In the genomic region with DNA sequence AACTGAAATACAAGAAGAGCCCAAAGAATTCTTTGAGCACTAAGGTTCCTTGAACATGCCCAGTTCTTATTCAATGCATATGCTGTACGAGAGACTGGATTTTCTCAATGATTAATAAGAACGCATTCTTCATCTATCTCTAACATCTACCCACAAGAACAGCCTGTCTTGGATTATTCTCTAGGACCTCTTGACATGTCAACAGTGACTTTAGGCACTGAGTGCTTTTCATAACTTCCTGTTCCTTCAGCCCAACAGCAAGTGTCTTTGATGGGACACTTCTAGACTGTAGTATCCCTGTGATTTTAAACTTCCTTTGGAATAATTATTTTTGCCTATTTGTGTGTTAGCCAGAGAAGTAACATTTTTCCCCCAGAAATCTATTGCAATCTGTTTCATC, we compare ENCODE assay signal across 20 cellular contexts.
"Had no signal": no experiment of that assay in that cellular context is flagged by ENCODE, and none has a peak within 500 bp of the region (broad histone marks: within the 10 kb centered on the region; RNA-seq: fewer than 3 reads in every experiment).

No MANE protein-coding gene starts in this region.

- H3K27me3 Mint-ChIP-seq: naive thymus-derived CD8-positive, alpha-beta T cell; type B pancreatic cell had no signal

- H3K27ac ChIP-seq: dorsolateral prefrontal cortex, epithelial cell of prostate, esophagus muscularis mucosa, gastrocnemius medialis, left ventricle myocardium inferior, neutrophil, uterus had no signal

- H3K4me3 Mint-ChIP-seq: immature natural killer cell; naive thymus-derived CD8-positive, alpha-beta T cell; type B pancreatic cell had no signal

- H3K4me2 ChIP-seq: smooth muscle cell had no signal

- H3K4me1 Mint-ChIP-seq: immature natural killer cell; naive thymus-derived CD8-positive, alpha-beta T cell had no signal

- DNase-seq: cortex of kidney; dorsolateral prefrontal cortex; effector CD8-positive, alpha-beta T cell; gastrocnemius medialis; glutamatergic neuron; immature natural killer cell; left ventricle myocardium inferior; mucosa of descending colon; naive thymus-derived CD8-positive, alpha-beta T cell; posterior cingulate gyrus; right cardiac atrium; stimulated activated CD4-positive, alpha-beta T cell treated with anti-CD3 and anti-CD28 coated beads, Interleukin-2, amount 100 ng/mL, for 48 hours; stimulated activated naive CD4-positive, alpha-beta T cell treated with Interleukin-2 at 50 U/mL for 16 hours; uterus had no signal

- FAIRE-seq: keratinocyte had no signal

- H3K4me1 ChIP-seq: gastrocnemius medialis, uterus had no signal

- H3K4me3 ChIP-seq: dorsolateral prefrontal cortex, esophagus muscularis mucosa, gastrocnemius medialis, left ventricle myocardium inferior, mucosa of descending colon, smooth muscle cell, uterus had no signal

- H3K27ac Mint-ChIP-seq: immature natural killer cell; naive thymus-derived CD8-positive, alpha-beta T cell; type B pancreatic cell had no signal

- ATAC-seq: gastrocnemius medialis; mucosa of descending colon; naive thymus-derived CD8-positive, alpha-beta T cell; right cardiac atrium had no signal

- H3K9me3 Mint-ChIP-seq: immature natural killer cell; naive thymus-derived CD8-positive, alpha-beta T cell; type B pancreatic cell had no signal

- H3K9me3 ChIP-seq: gastrocnemius medialis, left ventricle myocardium inferior, mucosa of descending colon, neutrophil, uterus had no signal

- H3K36me3 Mint-ChIP-seq: naive thymus-derived CD8-positive, alpha-beta T cell; type B pancreatic cell had no signal

- H3K36me3 ChIP-seq: esophagus muscularis mucosa, gastrocnemius medialis, left ventricle myocardium inferior, neutrophil, uterus had no signal

- H3K27me3 ChIP-seq: esophagus muscularis mucosa, gastrocnemius medialis, neutrophil, uterus had no signal
